1 cellular context compared by ENCODE assay signal in the genomic region with DNA sequence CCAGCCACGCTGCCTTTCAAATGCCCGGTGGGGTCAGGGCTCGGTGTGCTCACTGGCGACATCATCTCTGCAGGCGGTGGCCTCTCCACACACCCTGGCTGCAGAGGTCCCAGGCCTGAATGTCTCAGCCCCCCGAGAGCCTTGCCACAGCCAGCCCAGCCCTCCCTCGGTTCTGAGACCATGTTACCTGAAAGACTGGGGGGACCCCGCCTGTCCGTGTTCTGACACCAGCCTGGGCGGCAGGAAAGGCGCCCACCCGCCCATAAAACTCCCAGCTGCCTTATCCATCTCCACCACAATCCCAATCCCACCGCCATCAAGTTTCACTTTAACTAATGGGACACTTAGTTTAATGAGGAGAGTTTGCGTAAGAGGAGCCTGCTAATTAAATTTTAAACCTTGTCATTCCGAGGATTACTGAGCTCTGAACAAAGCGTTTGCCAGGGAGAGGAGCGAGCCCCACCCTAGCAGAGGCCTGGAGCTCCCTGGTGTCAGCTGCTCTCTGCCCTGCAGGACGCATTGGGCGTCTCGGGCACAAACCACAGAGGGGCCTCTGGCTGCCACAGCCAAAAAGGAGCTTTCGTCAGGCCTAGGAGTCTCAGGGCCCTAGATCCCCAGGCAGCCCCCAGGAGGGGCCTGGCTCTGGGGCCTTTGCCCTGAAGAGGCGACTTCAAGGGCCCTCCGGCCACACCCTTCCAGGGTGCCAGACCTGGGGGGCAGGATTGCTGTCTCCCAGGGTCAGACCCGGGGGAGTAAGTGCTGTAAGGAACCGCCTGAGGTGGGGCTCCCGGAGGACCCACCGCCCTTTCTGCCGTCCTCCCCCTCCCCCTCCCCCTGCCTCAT.
TF ChIP-seq lines count a peak whose summit lies in the region.

No MANE protein-coding gene starts in this region.

TF ChIP-seq in HEK293, 187 proteins besides CTCF, POLR2A, EP300 and RAD21 (continued from another document and continues in another):
- TF ChIP-seq, protein P1, sequence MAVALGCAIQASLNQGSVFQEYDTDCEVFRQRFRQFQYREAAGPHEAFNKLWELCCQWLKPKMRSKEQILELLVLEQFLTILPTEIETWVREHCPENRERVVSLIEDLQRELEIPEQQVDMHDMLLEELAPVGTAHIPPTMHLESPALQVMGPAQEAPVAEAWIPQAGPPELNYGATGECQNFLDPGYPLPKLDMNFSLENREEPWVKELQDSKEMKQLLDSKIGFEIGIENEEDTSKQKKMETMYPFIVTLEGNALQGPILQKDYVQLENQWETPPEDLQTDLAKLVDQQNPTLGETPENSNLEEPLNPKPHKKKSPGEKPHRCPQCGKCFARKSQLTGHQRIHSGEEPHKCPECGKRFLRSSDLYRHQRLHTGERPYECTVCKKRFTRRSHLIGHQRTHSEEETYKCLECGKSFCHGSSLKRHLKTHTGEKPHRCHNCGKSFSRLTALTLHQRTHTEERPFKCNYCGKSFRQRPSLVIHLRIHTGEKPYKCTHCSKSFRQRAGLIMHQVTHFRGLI (tag by site-specific recombination; IDR thresholded peaks at IDR 0.05), result 0 out of 2 replicates have a peak, but pooled peaks have one; percentile 14
- TF ChIP-seq PRDM1 (tag by site-specific recombination; IDR thresholded peaks at IDR 0.05) (no peak), ZNF324 (tag by site-specific recombination; IDR thresholded peaks at IDR 0.05) (no peak), GLI2 (tag by site-specific recombination; IDR thresholded peaks at IDR 0.05; ENCODE audit: borderline replicate concordance, low read depth) (no peak), ZNF658 (tag by site-specific recombination; IDR thresholded peaks at IDR 0.05) (no peak), YY2 (tag by site-specific recombination; IDR thresholded peaks at IDR 0.05) (no peak), ZNF623 (tag by site-specific recombination; IDR thresholded peaks at IDR 0.05) (no peak), HOXA7 (CRISPR knock-in tag; IDR thresholded peaks at IDR 0.05; ENCODE audit: borderline replicate concordance) (no peak), ZNF366 (tag by site-specific recombination; conservative IDR thresholded peaks at IDR 0.05) (peak; percentile 59), ZBTB17 (tag by site-specific recombination; IDR thresholded peaks at IDR 0.05) (peak; percentile 48; the same call in 1 of the 2 replicates), ZNF184 (tag by site-specific recombination; IDR thresholded peaks at IDR 0.05) (no peak), ZNF777 (tag by site-specific recombination; IDR thresholded peaks at IDR 0.05; ENCODE audit: borderline replicate concordance) (no peak), ZBTB48 (tag by site-specific recombination; IDR thresholded peaks at IDR 0.05) (no peak; the same call in 1 of the 2 replicates), ZNF423 (tag by site-specific recombination; IDR thresholded peaks at IDR 0.05) (no peak), ZNF202 (tag by site-specific recombination; IDR thresholded peaks at IDR 0.05; ENCODE audit: borderline replicate concordance) (no peak), GLIS1 (tag by site-specific recombination; IDR thresholded peaks at IDR 0.05) (peak; percentile 81), ZNF174 (tag by site-specific recombination; IDR thresholded peaks at IDR 0.05) (no peak), ZNF146 (tag by site-specific recombination; IDR thresholded peaks at IDR 0.05) (no peak), ZNF548 (tag by site-specific recombination; IDR thresholded peaks at IDR 0.05) (no peak), ZNF610 (tag by site-specific recombination; IDR thresholded peaks at IDR 0.05; ENCODE audit: borderline replicate concordance) (no peak), ZNF791 (tag by site-specific recombination; IDR thresholded peaks at IDR 0.05) (no peak), ZNF23 (tag by site-specific recombination; IDR thresholded peaks at IDR 0.05; ENCODE audit: borderline replicate concordance) (no peak), ZNF335 (tag by site-specific recombination; conservative IDR thresholded peaks at IDR 0.05) (0 out of 2 replicates have a peak, but pooled peaks have one; percentile 28), ZNF558 (tag by site-specific recombination; IDR thresholded peaks at IDR 0.05) (no peak), MEIS1 (CRISPR knock-in tag; IDR thresholded peaks at IDR 0.05; ENCODE audit: borderline replicate concordance) (no peak), ZNF654 (tag by site-specific recombination; IDR thresholded peaks at IDR 0.05; ENCODE audit: low read depth) (no peak), ZNF585B (tag by site-specific recombination; IDR thresholded peaks at IDR 0.05) (no peak), SP7 (tag by site-specific recombination; IDR thresholded peaks at IDR 0.05) (peak; percentile 93), ZNF624 (tag by site-specific recombination; IDR thresholded peaks at IDR 0.05) (no peak)
- TF ChIP-seq, protein P2, sequence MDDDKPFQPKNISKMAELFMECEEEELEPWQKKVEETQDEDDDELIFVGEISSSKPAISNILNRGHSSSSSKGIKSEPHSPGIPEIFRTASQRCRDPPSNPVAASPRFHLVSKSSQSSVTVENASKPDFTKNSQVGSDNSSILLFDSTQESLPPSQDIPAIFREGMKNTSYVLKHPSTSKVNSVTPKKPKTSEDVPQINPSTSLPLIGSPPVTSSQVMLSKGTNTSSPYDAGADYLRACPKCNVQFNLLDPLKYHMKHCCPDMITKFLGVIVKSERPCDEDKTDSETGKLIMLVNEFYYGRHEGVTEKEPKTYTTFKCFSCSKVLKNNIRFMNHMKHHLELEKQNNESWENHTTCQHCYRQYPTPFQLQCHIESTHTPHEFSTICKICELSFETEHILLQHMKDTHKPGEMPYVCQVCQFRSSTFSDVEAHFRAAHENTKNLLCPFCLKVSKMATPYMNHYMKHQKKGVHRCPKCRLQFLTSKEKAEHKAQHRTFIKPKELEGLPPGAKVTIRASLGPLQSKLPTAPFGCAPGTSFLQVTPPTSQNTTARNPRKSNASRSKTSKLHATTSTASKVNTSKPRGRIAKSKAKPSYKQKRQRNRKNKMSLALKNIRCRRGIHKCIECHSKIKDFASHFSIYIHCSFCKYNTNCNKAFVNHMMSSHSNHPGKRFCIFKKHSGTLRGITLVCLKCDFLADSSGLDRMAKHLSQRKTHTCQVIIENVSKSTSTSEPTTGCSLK (tag by site-specific recombination; IDR thresholded peaks at IDR 0.05), result no peak
- TF ChIP-seq, protein P3, sequence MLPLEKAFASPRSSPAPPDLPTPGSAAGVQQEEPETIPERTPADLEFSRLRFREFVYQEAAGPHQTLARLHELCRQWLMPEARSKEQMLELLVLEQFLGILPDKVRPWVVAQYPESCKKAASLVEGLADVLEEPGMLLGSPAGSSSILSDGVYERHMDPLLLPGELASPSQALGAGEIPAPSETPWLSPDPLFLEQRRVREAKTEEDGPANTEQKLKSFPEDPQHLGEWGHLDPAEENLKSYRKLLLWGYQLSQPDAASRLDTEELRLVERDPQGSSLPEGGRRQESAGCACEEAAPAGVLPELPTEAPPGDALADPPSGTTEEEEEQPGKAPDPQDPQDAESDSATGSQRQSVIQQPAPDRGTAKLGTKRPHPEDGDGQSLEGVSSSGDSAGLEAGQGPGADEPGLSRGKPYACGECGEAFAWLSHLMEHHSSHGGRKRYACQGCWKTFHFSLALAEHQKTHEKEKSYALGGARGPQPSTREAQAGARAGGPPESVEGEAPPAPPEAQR (tag by site-specific recombination; IDR thresholded peaks at IDR 0.05), result no peak
- TF ChIP-seq, protein P4, sequence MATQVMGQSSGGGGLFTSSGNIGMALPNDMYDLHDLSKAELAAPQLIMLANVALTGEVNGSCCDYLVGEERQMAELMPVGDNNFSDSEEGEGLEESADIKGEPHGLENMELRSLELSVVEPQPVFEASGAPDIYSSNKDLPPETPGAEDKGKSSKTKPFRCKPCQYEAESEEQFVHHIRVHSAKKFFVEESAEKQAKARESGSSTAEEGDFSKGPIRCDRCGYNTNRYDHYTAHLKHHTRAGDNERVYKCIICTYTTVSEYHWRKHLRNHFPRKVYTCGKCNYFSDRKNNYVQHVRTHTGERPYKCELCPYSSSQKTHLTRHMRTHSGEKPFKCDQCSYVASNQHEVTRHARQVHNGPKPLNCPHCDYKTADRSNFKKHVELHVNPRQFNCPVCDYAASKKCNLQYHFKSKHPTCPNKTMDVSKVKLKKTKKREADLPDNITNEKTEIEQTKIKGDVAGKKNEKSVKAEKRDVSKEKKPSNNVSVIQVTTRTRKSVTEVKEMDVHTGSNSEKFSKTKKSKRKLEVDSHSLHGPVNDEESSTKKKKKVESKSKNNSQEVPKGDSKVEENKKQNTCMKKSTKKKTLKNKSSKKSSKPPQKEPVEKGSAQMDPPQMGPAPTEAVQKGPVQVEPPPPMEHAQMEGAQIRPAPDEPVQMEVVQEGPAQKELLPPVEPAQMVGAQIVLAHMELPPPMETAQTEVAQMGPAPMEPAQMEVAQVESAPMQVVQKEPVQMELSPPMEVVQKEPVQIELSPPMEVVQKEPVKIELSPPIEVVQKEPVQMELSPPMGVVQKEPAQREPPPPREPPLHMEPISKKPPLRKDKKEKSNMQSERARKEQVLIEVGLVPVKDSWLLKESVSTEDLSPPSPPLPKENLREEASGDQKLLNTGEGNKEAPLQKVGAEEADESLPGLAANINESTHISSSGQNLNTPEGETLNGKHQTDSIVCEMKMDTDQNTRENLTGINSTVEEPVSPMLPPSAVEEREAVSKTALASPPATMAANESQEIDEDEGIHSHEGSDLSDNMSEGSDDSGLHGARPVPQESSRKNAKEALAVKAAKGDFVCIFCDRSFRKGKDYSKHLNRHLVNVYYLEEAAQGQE (tag by site-specific recombination; IDR thresholded peaks at IDR 0.05), result no peak
- TF ChIP-seq, protein P5, sequence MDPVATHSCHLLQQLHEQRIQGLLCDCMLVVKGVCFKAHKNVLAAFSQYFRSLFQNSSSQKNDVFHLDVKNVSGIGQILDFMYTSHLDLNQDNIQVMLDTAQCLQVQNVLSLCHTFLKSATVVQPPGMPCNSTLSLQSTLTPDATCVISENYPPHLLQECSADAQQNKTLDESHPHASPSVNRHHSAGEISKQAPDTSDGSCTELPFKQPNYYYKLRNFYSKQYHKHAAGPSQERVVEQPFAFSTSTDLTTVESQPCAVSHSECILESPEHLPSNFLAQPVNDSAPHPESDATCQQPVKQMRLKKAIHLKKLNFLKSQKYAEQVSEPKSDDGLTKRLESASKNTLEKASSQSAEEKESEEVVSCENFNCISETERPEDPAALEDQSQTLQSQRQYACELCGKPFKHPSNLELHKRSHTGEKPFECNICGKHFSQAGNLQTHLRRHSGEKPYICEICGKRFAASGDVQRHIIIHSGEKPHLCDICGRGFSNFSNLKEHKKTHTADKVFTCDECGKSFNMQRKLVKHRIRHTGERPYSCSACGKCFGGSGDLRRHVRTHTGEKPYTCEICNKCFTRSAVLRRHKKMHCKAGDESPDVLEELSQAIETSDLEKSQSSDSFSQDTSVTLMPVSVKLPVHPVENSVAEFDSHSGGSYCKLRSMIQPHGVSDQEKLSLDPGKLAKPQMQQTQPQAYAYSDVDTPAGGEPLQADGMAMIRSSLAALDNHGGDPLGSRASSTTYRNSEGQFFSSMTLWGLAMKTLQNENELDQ (tag by site-specific recombination; IDR thresholded peaks at IDR 0.05; ENCODE audit: low read depth), result no peak
- TF ChIP-seq, protein P6, sequence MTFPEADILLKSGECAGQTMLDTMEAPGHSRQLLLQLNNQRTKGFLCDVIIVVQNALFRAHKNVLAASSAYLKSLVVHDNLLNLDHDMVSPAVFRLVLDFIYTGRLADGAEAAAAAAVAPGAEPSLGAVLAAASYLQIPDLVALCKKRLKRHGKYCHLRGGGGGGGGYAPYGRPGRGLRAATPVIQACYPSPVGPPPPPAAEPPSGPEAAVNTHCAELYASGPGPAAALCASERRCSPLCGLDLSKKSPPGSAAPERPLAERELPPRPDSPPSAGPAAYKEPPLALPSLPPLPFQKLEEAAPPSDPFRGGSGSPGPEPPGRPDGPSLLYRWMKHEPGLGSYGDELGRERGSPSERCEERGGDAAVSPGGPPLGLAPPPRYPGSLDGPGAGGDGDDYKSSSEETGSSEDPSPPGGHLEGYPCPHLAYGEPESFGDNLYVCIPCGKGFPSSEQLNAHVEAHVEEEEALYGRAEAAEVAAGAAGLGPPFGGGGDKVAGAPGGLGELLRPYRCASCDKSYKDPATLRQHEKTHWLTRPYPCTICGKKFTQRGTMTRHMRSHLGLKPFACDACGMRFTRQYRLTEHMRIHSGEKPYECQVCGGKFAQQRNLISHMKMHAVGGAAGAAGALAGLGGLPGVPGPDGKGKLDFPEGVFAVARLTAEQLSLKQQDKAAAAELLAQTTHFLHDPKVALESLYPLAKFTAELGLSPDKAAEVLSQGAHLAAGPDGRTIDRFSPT (tag by site-specific recombination; IDR thresholded peaks at IDR 0.05), result no peak; the same call in 1 of the 2 replicates
- TF ChIP-seq, protein P7, sequence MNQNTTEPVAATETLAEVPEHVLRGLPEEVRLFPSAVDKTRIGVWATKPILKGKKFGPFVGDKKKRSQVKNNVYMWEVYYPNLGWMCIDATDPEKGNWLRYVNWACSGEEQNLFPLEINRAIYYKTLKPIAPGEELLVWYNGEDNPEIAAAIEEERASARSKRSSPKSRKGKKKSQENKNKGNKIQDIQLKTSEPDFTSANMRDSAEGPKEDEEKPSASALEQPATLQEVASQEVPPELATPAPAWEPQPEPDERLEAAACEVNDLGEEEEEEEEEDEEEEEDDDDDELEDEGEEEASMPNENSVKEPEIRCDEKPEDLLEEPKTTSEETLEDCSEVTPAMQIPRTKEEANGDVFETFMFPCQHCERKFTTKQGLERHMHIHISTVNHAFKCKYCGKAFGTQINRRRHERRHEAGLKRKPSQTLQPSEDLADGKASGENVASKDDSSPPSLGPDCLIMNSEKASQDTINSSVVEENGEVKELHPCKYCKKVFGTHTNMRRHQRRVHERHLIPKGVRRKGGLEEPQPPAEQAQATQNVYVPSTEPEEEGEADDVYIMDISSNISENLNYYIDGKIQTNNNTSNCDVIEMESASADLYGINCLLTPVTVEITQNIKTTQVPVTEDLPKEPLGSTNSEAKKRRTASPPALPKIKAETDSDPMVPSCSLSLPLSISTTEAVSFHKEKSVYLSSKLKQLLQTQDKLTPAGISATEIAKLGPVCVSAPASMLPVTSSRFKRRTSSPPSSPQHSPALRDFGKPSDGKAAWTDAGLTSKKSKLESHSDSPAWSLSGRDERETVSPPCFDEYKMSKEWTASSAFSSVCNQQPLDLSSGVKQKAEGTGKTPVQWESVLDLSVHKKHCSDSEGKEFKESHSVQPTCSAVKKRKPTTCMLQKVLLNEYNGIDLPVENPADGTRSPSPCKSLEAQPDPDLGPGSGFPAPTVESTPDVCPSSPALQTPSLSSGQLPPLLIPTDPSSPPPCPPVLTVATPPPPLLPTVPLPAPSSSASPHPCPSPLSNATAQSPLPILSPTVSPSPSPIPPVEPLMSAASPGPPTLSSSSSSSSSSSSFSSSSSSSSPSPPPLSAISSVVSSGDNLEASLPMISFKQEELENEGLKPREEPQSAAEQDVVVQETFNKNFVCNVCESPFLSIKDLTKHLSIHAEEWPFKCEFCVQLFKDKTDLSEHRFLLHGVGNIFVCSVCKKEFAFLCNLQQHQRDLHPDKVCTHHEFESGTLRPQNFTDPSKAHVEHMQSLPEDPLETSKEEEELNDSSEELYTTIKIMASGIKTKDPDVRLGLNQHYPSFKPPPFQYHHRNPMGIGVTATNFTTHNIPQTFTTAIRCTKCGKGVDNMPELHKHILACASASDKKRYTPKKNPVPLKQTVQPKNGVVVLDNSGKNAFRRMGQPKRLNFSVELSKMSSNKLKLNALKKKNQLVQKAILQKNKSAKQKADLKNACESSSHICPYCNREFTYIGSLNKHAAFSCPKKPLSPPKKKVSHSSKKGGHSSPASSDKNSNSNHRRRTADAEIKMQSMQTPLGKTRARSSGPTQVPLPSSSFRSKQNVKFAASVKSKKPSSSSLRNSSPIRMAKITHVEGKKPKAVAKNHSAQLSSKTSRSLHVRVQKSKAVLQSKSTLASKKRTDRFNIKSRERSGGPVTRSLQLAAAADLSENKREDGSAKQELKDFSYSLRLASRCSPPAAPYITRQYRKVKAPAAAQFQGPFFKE (tag by site-specific recombination; IDR thresholded peaks at IDR 0.05; ENCODE audit: borderline replicate concordance), result no peak
- TF ChIP-seq, protein P8, sequence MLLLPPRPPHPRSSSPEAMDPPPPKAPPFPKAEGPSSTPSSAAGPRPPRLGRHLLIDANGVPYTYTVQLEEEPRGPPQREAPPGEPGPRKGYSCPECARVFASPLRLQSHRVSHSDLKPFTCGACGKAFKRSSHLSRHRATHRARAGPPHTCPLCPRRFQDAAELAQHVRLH (tag by site-specific recombination; IDR thresholded peaks at IDR 0.05), result no peak
